1 cellular context compared by ENCODE assay signal in the genomic region with DNA sequence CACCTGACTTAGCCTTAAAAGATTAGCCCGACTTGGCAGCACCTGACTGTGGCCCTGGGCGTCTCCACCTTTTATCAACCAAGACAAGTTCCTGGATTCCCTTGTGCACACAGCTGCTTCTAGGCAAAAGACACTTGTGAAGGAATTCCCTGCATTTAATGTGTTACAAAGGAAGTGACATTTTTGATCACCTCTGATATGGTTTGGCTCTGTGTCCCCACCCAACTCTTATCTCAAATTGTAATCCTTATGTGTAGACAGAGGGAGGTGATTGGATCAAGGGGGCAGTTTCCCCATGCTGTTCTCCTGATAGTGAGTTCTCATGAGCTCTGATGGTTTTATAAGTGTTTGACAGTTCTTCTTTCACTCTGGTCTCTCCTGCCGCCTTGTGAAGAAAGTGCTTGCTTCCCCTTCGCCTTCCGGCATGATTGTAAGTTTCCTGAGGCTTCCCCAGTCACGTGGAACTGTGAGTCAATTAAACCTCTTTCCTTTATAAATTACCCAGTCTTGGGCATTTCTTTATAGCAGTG.
TF ChIP-seq lines count a peak whose summit lies in the region.

No MANE protein-coding gene starts in this region.

TF ChIP-seq in K562, 482 proteins besides CTCF, POLR2A, EP300 and RAD21 (continued from another document and continues in another):
- TF ChIP-seq, protein P1, sequence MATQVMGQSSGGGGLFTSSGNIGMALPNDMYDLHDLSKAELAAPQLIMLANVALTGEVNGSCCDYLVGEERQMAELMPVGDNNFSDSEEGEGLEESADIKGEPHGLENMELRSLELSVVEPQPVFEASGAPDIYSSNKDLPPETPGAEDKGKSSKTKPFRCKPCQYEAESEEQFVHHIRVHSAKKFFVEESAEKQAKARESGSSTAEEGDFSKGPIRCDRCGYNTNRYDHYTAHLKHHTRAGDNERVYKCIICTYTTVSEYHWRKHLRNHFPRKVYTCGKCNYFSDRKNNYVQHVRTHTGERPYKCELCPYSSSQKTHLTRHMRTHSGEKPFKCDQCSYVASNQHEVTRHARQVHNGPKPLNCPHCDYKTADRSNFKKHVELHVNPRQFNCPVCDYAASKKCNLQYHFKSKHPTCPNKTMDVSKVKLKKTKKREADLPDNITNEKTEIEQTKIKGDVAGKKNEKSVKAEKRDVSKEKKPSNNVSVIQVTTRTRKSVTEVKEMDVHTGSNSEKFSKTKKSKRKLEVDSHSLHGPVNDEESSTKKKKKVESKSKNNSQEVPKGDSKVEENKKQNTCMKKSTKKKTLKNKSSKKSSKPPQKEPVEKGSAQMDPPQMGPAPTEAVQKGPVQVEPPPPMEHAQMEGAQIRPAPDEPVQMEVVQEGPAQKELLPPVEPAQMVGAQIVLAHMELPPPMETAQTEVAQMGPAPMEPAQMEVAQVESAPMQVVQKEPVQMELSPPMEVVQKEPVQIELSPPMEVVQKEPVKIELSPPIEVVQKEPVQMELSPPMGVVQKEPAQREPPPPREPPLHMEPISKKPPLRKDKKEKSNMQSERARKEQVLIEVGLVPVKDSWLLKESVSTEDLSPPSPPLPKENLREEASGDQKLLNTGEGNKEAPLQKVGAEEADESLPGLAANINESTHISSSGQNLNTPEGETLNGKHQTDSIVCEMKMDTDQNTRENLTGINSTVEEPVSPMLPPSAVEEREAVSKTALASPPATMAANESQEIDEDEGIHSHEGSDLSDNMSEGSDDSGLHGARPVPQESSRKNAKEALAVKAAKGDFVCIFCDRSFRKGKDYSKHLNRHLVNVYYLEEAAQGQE (CRISPR knock-in tag; IDR thresholded peaks at IDR 0.05; ENCODE audit: low read depth), result no peak
- TF ChIP-seq, protein P2, sequence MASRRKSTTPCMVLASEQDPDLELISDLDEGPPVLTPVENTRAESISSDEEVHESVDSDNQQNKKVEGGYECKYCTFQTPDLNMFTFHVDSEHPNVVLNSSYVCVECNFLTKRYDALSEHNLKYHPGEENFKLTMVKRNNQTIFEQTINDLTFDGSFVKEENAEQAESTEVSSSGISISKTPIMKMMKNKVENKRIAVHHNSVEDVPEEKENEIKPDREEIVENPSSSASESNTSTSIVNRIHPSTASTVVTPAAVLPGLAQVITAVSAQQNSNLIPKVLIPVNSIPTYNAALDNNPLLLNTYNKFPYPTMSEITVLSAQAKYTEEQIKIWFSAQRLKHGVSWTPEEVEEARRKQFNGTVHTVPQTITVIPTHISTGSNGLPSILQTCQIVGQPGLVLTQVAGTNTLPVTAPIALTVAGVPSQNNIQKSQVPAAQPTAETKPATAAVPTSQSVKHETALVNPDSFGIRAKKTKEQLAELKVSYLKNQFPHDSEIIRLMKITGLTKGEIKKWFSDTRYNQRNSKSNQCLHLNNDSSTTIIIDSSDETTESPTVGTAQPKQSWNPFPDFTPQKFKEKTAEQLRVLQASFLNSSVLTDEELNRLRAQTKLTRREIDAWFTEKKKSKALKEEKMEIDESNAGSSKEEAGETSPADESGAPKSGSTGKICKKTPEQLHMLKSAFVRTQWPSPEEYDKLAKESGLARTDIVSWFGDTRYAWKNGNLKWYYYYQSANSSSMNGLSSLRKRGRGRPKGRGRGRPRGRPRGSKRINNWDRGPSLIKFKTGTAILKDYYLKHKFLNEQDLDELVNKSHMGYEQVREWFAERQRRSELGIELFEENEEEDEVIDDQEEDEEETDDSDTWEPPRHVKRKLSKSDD (conservative IDR thresholded peaks at IDR 0.05; ENCODE audit: low read length), result no peak
- no peak for TF ChIP-seq MCM5 (IDR thresholded peaks at IDR 0.05; ENCODE audit: low read depth)
- TF ChIP-seq ARID1B (IDR thresholded peaks at IDR 0.05), result peak; percentile 78
- TF ChIP-seq RCOR1 (IDR thresholded peaks at IDR 0.05; ENCODE audit: borderline replicate concordance in 1 of 2, low read depth in 2 of 2, low read length in 2 of 2), result no peak; a peak in 1 of 4 replicates
- TF ChIP-seq FUS (optimal IDR thresholded peaks at IDR 0.05; ENCODE audit: low read depth, low read length), result no peak
- TF ChIP-seq IFI16 (CRISPR knock-in tag; IDR thresholded peaks at IDR 0.05), result no peak
- TF ChIP-seq TEAD1 (CRISPR knock-in tag; IDR thresholded peaks at IDR 0.05), result 0 out of 4 replicates have a peak, but pooled peaks of 1 of the 2 experiments have one; percentile 19
- TF ChIP-seq CTBP1 (IDR thresholded peaks at IDR 0.05; ENCODE audit: borderline replicate concordance), result peak; percentile 92
- no peak for TF ChIP-seq EHMT2 (IDR thresholded peaks at IDR 0.05)
- TF ChIP-seq ESRRA (IDR thresholded peaks at IDR 0.05; ENCODE audit: borderline replicate concordance, low read depth), result 0 out of 2 replicates have a peak, but pooled peaks have one; percentile 42
- TF ChIP-seq SP1 (CRISPR knock-in tag; IDR thresholded peaks at IDR 0.05), result no peak
- no peak for TF ChIP-seq ZNF140 (CRISPR knock-in tag; IDR thresholded peaks at IDR 0.05)
- TF ChIP-seq RFX5 (IDR thresholded peaks at IDR 0.05; ENCODE audit: low read depth, low read length), result no peak
- no peak for TF ChIP-seq RBFOX2 (IDR thresholded peaks at IDR 0.05; ENCODE audit: low read depth, low read length)
- TF ChIP-seq, protein P3, sequence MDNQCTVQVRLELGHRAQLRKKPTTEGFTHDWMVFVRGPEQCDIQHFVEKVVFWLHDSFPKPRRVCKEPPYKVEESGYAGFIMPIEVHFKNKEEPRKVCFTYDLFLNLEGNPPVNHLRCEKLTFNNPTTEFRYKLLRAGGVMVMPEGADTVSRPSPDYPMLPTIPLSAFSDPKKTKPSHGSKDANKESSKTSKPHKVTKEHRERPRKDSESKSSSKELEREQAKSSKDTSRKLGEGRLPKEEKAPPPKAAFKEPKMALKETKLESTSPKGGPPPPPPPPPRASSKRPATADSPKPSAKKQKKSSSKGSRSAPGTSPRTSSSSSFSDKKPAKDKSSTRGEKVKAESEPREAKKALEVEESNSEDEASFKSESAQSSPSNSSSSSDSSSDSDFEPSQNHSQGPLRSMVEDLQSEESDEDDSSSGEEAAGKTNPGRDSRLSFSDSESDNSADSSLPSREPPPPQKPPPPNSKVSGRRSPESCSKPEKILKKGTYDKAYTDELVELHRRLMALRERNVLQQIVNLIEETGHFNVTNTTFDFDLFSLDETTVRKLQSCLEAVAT (IDR thresholded peaks at IDR 0.05), result no peak
- no peak for TF ChIP-seq HDAC3 (IDR thresholded peaks at IDR 0.05; ENCODE audit: borderline replicate concordance, partially characterized antibody)
- TF ChIP-seq FOXJ2 (tag; IDR thresholded peaks at IDR 0.05), result no peak
- TF ChIP-seq KLF1 (tag; IDR thresholded peaks at IDR 0.05), result no peak
- no peak for TF ChIP-seq RBM22 (IDR thresholded peaks at IDR 0.05; ENCODE audit: low read depth, low read length, poor library complexity, severe bottlenecking)
- TF ChIP-seq TAF9B (IDR thresholded peaks at IDR 0.05; ENCODE audit: partially characterized antibody), result no peak
- peak; percentile 72 for TF ChIP-seq MTA1 (IDR thresholded peaks at IDR 0.05; ENCODE audit: borderline replicate concordance)
- TF ChIP-seq ZNF24 (IDR thresholded peaks at IDR 0.05), result no peak
- TF ChIP-seq, protein P4, sequence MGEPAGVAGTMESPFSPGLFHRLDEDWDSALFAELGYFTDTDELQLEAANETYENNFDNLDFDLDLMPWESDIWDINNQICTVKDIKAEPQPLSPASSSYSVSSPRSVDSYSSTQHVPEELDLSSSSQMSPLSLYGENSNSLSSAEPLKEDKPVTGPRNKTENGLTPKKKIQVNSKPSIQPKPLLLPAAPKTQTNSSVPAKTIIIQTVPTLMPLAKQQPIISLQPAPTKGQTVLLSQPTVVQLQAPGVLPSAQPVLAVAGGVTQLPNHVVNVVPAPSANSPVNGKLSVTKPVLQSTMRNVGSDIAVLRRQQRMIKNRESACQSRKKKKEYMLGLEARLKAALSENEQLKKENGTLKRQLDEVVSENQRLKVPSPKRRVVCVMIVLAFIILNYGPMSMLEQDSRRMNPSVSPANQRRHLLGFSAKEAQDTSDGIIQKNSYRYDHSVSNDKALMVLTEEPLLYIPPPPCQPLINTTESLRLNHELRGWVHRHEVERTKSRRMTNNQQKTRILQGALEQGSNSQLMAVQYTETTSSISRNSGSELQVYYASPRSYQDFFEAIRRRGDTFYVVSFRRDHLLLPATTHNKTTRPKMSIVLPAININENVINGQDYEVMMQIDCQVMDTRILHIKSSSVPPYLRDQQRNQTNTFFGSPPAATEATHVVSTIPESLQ (CRISPR knock-in tag; IDR thresholded peaks at IDR 0.05), result no peak
- no peak for TF ChIP-seq CEBPG (CRISPR knock-in tag; IDR thresholded peaks at IDR 0.05)
- TF ChIP-seq CEBPG (tag; conservative IDR thresholded peaks at IDR 0.05 in 1 of 2, IDR thresholded peaks at IDR 0.05 in 1 of 2), result no peak
- no peak for TF ChIP-seq SAFB (IDR thresholded peaks at IDR 0.05; ENCODE audit: borderline replicate concordance, low read depth, low read length)
- TF ChIP-seq, protein P5, sequence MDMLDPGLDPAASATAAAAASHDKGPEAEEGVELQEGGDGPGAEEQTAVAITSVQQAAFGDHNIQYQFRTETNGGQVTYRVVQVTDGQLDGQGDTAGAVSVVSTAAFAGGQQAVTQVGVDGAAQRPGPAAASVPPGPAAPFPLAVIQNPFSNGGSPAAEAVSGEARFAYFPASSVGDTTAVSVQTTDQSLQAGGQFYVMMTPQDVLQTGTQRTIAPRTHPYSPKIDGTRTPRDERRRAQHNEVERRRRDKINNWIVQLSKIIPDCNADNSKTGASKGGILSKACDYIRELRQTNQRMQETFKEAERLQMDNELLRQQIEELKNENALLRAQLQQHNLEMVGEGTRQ (CRISPR knock-in tag; IDR thresholded peaks at IDR 0.05), result peak; percentile 62
- TF ChIP-seq ADNP (tag; IDR thresholded peaks at IDR 0.05), result no peak
- TF ChIP-seq, protein P6, sequence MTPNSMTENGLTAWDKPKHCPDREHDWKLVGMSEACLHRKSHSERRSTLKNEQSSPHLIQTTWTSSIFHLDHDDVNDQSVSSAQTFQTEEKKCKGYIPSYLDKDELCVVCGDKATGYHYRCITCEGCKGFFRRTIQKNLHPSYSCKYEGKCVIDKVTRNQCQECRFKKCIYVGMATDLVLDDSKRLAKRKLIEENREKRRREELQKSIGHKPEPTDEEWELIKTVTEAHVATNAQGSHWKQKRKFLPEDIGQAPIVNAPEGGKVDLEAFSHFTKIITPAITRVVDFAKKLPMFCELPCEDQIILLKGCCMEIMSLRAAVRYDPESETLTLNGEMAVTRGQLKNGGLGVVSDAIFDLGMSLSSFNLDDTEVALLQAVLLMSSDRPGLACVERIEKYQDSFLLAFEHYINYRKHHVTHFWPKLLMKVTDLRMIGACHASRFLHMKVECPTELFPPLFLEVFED (CRISPR knock-in tag; conservative IDR thresholded peaks at IDR 0.05), result no peak
- TF ChIP-seq, protein P7, sequence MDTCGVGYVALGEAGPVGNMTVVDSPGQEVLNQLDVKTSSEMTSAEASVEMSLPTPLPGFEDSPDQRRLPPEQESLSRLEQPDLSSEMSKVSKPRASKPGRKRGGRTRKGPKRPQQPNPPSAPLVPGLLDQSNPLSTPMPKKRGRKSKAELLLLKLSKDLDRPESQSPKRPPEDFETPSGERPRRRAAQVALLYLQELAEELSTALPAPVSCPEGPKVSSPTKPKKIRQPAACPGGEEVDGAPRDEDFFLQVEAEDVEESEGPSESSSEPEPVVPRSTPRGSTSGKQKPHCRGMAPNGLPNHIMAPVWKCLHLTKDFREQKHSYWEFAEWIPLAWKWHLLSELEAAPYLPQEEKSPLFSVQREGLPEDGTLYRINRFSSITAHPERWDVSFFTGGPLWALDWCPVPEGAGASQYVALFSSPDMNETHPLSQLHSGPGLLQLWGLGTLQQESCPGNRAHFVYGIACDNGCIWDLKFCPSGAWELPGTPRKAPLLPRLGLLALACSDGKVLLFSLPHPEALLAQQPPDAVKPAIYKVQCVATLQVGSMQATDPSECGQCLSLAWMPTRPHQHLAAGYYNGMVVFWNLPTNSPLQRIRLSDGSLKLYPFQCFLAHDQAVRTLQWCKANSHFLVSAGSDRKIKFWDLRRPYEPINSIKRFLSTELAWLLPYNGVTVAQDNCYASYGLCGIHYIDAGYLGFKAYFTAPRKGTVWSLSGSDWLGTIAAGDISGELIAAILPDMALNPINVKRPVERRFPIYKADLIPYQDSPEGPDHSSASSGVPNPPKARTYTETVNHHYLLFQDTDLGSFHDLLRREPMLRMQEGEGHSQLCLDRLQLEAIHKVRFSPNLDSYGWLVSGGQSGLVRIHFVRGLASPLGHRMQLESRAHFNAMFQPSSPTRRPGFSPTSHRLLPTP (IDR thresholded peaks at IDR 0.05; ENCODE audit: borderline replicate concordance, extremely low read depth, insufficient read length), result no peak
